Comparison of ENCODE assay signal across 1 cellular context in the genomic region with DNA sequence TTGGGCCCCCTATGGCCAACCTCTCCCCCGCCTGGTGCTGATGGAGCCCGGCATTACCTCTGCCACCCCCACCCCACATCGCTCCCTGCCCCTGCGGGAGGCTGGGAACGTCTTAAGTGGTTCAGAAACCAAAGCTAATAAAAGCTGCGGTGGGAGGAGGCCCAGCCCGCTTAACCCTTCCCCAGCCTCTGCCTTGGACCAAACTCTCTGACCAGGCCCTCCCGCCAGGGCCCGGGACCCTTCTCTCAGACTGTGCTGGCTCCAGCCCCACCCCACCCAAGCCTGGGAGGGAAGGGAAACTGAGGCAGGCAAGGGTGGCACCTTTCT.
TF ChIP-seq lines count a peak whose summit lies in the region.

No MANE protein-coding gene starts in this region.

TF ChIP-seq in H1, 55 proteins besides CTCF, POLR2A, EP300 and RAD21:
- TF ChIP-seq CHD2 (IDR thresholded peaks at IDR 0.05; ENCODE audit: low read length) (no peak), JUND (IDR thresholded peaks at IDR 0.05; ENCODE audit: low read length) (no peak), EZH2 (IDR thresholded peaks at IDR 0.05; ENCODE audit: low read depth, low read length, severe bottlenecking) (peak; percentile 32), CHD7 (IDR thresholded peaks at IDR 0.05; ENCODE audit: insufficient replicate concordance, low read length) (no peak), KDM4A (IDR thresholded peaks at IDR 0.05; ENCODE audit: low read depth, low read length, severe bottlenecking) (no peak), SAP30 (IDR thresholded peaks at IDR 0.05; ENCODE audit: insufficient read depth, insufficient replicate concordance, low read length) (no peak), PHF8 (conservative IDR thresholded peaks at IDR 0.05; ENCODE audit: low read depth, low read length) (no peak), USF2 (IDR thresholded peaks at IDR 0.05; ENCODE audit: low read length) (no peak)
